Comparison of ENCODE assay signal across 8 cellular contexts in the genomic region with DNA sequence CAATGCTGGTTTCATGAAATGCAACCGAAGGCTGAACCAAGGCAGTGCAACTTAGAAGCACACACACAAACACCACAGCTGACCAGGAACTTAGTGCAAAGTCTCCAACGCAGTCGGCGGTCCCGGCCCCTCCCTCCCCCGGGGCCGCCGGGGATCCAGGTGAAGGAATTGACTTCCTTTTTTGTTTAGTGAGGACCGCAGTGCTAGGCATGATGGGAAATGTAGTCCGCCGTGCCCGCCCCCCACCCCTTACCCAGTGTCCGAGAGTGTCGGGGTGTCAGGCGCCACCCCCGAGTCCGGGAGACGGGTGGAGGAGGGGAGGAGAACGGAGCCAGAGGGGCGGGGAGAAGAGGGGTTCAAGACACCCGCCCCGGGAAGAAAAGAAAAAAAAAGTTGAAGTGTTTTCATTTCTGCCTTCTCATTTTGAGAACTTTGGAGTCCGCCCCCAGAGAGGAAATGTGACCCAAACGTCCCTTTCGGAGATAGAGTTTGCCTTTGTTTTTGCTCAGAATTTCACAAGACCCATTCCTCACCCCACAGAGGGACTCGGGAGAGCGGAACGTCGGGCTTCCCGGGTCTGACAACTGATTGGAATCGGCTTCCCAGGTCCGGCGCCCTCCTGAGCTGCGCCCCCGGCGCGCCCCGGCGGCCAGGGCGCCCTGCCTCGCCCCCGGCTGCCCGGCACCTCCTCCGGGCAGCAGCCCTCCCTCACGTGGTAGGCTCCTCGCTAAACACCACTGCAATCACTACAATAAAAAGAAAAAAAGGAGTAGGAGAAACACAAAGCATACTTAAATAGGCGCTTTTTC. TPM values are rescaled to one million over a fixed set of nuclear protein-coding genes. Genes with fewer than 3 reads are reported as not detected.
A peak's percentile ranks its signal among the peaks of the same experiment; 100 is the strongest.
DNase-seq lines count a peak whose midpoint lies in the region; ATAC-seq and TF ChIP-seq lines count a peak whose summit lies in the region.

No MANE protein-coding gene starts in this region.

- H3K79me2 ChIP-seq in Loucy (ENCODE audit: insufficient read depth, low read length) (peaks cover 6% of the 10 kb centered on the region; the same call in 1 of the 2 replicates), hepatocyte (peaks cover 14% of the 10 kb centered on the region)

- H2AFZ ChIP-seq in Loucy (ENCODE audit: low read length) (peak overlapping the region; percentile 43), hepatocyte (no peak overlapping the region)

- peaks cover 21% of the 10 kb centered on the region for H3K4me1 Mint-ChIP-seq in progenitor cell of endocrine pancreas (ENCODE audit: low read depth)

- H3K9ac ChIP-seq in Loucy (ENCODE audit: low read depth, low read length, poor library complexity, severe bottlenecking), result peak overlapping the region; percentile 91

- no peaks in the 10 kb centered on the region for H3K9me3 Mint-ChIP-seq in progenitor cell of endocrine pancreas (ENCODE audit: low read depth)

- intact Hi-C loops in body of pancreas (cut with DNase I), result loop anchor here (10.0 kb wide), 1 partner anchor 329 kb away; no protein-coding TSS in a partner anchor

- no peaks in the 10 kb centered on the region for H4K20me1 ChIP-seq in Loucy (ENCODE audit: insufficient read depth, low read length, poor library complexity, severe bottlenecking)
- no peaks in the 10 kb centered on the region for H4K20me1 ChIP-seq in hepatocyte (ENCODE audit: insufficient read depth, poor library complexity, severe bottlenecking)

- DNase-seq in GM04504 (ENCODE audit: low read depth) (peak; percentile 81), SW480 (ENCODE audit: low spot score) (peak; percentile 95), body of pancreas (peak; percentile 84 to 91 (median 86)), hepatocyte (ENCODE audit: low spot score) (peak; percentile 93), progenitor cell of endocrine pancreas (ENCODE audit: low spot score, unreplicated experiment) (peak; percentile 63), mesenteric fat pad (ENCODE audit: low spot score) (no peak)

- no peaks in the 10 kb centered on the region for H3K9me3 ChIP-seq in Loucy (ENCODE audit: insufficient read depth, low read depth, low read length)
- H3K9me3 ChIP-seq in body of pancreas, result no peaks in the 10 kb centered on the region
- H3K9me3 ChIP-seq in hepatocyte (ENCODE audit: low read depth), result no peaks in the 10 kb centered on the region

- H3K27ac Mint-ChIP-seq in progenitor cell of endocrine pancreas, result peak overlapping the region; percentile 96

- peak overlapping the region; percentile 93 to 98 (median 98) for H3K27ac ChIP-seq in body of pancreas
- H3K27ac ChIP-seq in hepatocyte, result peak overlapping the region; percentile 99

- no peaks in the 10 kb centered on the region for H3K36me3 Mint-ChIP-seq in progenitor cell of endocrine pancreas (ENCODE audit: insufficient read depth)

- H3F3A ChIP-seq in Loucy (ENCODE audit: low read depth), result peaks cover 5% of the 10 kb centered on the region; the same call in 1 of the 2 replicates

- H3K4me1 ChIP-seq in Loucy (ENCODE audit: insufficient read depth, low read length, poor library complexity, severe bottlenecking) (peaks cover 8% of the 10 kb centered on the region), body of pancreas (peaks cover 44% of the 10 kb centered on the region), hepatocyte (ENCODE audit: insufficient read depth) (peaks cover 26% of the 10 kb centered on the region)

- H3K27me3 ChIP-seq in Loucy (ENCODE audit: insufficient read depth, low read length, poor library complexity, severe bottlenecking) (no peaks in the 10 kb centered on the region), body of pancreas (no peaks in the 10 kb centered on the region), hepatocyte (no peaks in the 10 kb centered on the region)

- H3K9me2 ChIP-seq in Loucy (replicated peaks; ENCODE audit: low read depth, low read length), result no peaks in the 10 kb centered on the region
- no peaks in the 10 kb centered on the region for H3K9me2 ChIP-seq in hepatocyte (replicated peaks; ENCODE audit: insufficient read depth)

- H3K4me2 ChIP-seq in Loucy (ENCODE audit: low read depth, low read length, poor library complexity, severe bottlenecking), result peak overlapping the region; percentile 84
- peak overlapping the region; percentile 94 for H3K4me2 ChIP-seq in hepatocyte

- peak; percentile 47 for ATAC-seq in body of pancreas
- ATAC-seq in GM18868 (IDR thresholded peaks at IDR 0.05; ENCODE audit: unreplicated experiment), result no peak

- TF ChIP-seq POLR2A in body of pancreas (IDR thresholded peaks at IDR 0.05), result peak; percentile 37 to 84 (median 76)

- peaks cover 18% of the 10 kb centered on the region for H3K27me3 Mint-ChIP-seq in progenitor cell of endocrine pancreas

- WGBS in body of pancreas, 2 donors, result 1% methylated on average over 40 to 47 of the region's 47 CpGs
- WGBS in hepatocyte (ENCODE audit: low lambda C conversion rate, missing lambda C conversion rate), result 1% methylated on average over 40 of the region's 47 CpGs

- H3K36me3 ChIP-seq in Loucy (ENCODE audit: insufficient read depth, low read length), result no peaks in the 10 kb centered on the region
- no peaks in the 10 kb centered on the region for H3K36me3 ChIP-seq in body of pancreas (replicated peaks in 1 of 2; ENCODE audit: insufficient read depth in 1 of 2, low read depth in 2 of 2)
- H3K36me3 ChIP-seq in hepatocyte (replicated peaks; ENCODE audit: insufficient read depth, low read depth), result no peaks in the 10 kb centered on the region

- H3K4me3 Mint-ChIP-seq in progenitor cell of endocrine pancreas (ENCODE audit: low read depth), result peak overlapping the region; percentile 91

- TF ChIP-seq CTCF in Loucy (conservative IDR thresholded peaks at IDR 0.05; ENCODE audit: low read length) (no peak), body of pancreas (IDR thresholded peaks at IDR 0.05) (no peak), hepatocyte (IDR thresholded peaks at IDR 0.05; ENCODE audit: poor library complexity) (no peak), progenitor cell of endocrine pancreas (IDR thresholded peaks at IDR 0.05; ENCODE audit: unreplicated experiment) (peak; percentile 13)

- H3K4me3 ChIP-seq in Loucy (ENCODE audit: low read length, poor library complexity, severe bottlenecking), result peak overlapping the region; percentile 79
- H3K4me3 ChIP-seq in body of pancreas, result peak overlapping the region; percentile 23 to 65
- H3K4me3 ChIP-seq in hepatocyte, result peak overlapping the region; percentile 94

RNA-seq across cellular contexts. Expression of gene IER5L, which starts 2.0 kb away (rescaled TPM):
- total RNA-seq in body of pancreas (1 to 10 TPM; 3.0 to 4.4 TPM), hepatocyte (34.5 and 38.0 TPM in 2 replicates), progenitor cell of endocrine pancreas (21.8 and 22.6 TPM in 2 replicates), mesenteric fat pad (13.8 TPM)
- 39.7 and 46.5 TPM in 2 replicates for polyA plus RNA-seq in hepatocyte

Comparison
In these comparisons a context has a peak if more than half of its experiments do, and no peak if none do; other contexts are left out.
1. H3K4me3 ChIP-seq: peak in every context shown above with its lines; median percentile 94 in hepatocyte; 79 in Loucy; 44 in body of pancreas.